ENCODE assay signal across 9 cellular contexts in the genomic region with DNA sequence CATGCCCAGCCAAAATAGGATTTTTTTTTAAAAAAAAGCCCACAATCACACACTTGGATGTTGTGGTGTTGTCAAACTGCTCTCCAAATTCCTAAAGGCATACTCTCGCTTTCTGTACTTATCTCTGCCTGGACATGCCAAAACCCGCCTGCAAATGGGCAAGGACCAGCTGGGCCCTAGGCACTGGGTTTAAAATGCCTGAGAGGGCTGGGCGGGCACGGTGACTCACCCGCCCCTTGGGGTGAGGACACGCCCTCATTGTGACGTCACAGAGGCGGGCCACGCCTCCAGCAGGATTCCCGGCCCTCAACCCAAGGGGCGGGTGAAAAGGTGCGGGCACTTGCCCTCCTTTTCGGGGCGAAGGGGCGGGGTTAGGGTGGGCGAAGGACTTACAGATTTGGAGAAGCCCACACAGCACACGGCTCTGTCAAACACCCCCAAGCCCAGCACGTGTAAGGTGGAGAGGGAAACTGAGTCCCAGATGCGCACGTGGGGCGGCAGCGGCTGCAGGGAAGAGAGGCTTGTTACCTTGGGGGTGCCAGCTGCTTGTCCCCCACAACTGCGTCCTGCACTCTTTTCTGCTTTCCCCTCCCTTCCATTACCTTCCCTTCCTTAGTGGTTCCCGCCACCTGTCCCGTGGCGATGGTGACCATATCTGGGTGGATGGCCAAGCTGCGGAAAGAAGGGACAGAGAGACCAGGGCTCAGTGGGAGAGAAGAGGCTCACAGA. TPM values are rescaled to one million over a fixed set of nuclear protein-coding genes. Genes with fewer than 3 reads are reported as not detected.
A peak's percentile ranks its signal among the peaks of the same experiment; 100 is the strongest.
DNase-seq lines count a peak whose midpoint lies in the region; ATAC-seq and TF ChIP-seq lines count a peak whose summit lies in the region.
"Had no signal": no experiment of that assay in that cellular context is flagged by ENCODE, and none has a peak within 500 bp of the region (broad histone marks: within the 10 kb centered on the region; RNA-seq: fewer than 3 reads in every experiment).

No MANE protein-coding gene starts in this region.

- TF ChIP-seq CTCF in lower lobe of right lung (IDR thresholded peaks at IDR 0.05) (no peak), thyroid gland (IDR thresholded peaks at IDR 0.05) (no peak)

- WGBS in thyroid gland, 2 donors, result 49 to 62% methylated on average over 19 to 27 of the region's 27 CpGs

- ATAC-seq in lower lobe of right lung, result peak; percentile 95 to 97
- ATAC-seq in GM21515 (IDR thresholded peaks at IDR 0.05; ENCODE audit: unreplicated experiment), result no peak

- peak; percentile 85 for DNase-seq in DMS53 (lab: John Stamatoyannopoulos, UW)
- DNase-seq in NAMALWA (ENCODE audit: low spot score), result peak; percentile 79
- DNase-seq in activated CD4-positive, alpha-beta T cell treated with anti-CD3 and anti-CD28 coated beads for 1 hour, result peak; percentile 16
- DNase-seq in ecto neural progenitor cell (ENCODE audit: low spot score), result peak; percentile 94
- DNase-seq in lower lobe of right lung, result peak; percentile 79
- DNase-seq in thyroid gland, result peak; percentile 63 to 72
- DNase-seq in NOMO-1 treated with DMSO at 0.1 percent for 48 hours (lab: John Stamatoyannopoulos, UW; ENCODE audit: unreplicated experiment), result no peak

- H3K9me3 ChIP-seq in lower lobe of right lung (no peaks in the 10 kb centered on the region), thyroid gland (no peaks in the 10 kb centered on the region)

- no peak for TF ChIP-seq POLR2A in thyroid gland (IDR thresholded peaks at IDR 0.05)

- H3K27ac ChIP-seq in lower lobe of right lung, result no peak overlapping the region
- H3K27ac ChIP-seq in thyroid gland, result no peak overlapping the region

- H3K4me3 ChIP-seq in lower lobe of right lung (no peak overlapping the region), thyroid gland (replicated peaks in 1 of 3) (no peak overlapping the region)

- H3K36me3 ChIP-seq in lower lobe of right lung, result peaks cover 29% of the 10 kb centered on the region
- H3K36me3 ChIP-seq in thyroid gland, result peaks cover 0 to 5% of the 10 kb centered on the region in 2 donors

- intact Hi-C loops in lower lobe of right lung (cut with DNase I), result no loop called here
- intact Hi-C loops in thyroid gland (cut with DNase I), result no loop called here

- H3K4me1 ChIP-seq in lower lobe of right lung (peaks cover under 1% of the 10 kb centered on the region), thyroid gland (peaks cover 0 to 3% of the 10 kb centered on the region in 2 donors)

- H3K27me3 ChIP-seq in lower lobe of right lung (ENCODE audit: low read depth), result no peaks in the 10 kb centered on the region
- H3K27me3 ChIP-seq in thyroid gland, result no peaks in the 10 kb centered on the region

RNA-seq across cellular contexts. Expression of gene EML2, which starts 6.6 kb away (rescaled TPM):
- total RNA-seq in lower lobe of right lung (51.4 TPM), thyroid gland (100 to 1,000 TPM in 1 of 4 donors, 10 to 100 TPM in 3; 33.1 to 148 (median 36.8) TPM)

RNA-seq across cellular contexts. Expression of gene GPR4, which starts 30.6 kb away (rescaled TPM):
- total RNA-seq in lower lobe of right lung (10.5 TPM), thyroid gland (1 to 10 TPM; 3.6 to 9.4 (median 5.6) TPM)
- total RNA-seq: mononuclear cell had no signal

RNA-seq across cellular contexts. Expression of gene GIPR, which starts 35.4 kb away (rescaled TPM):
- total RNA-seq in lower lobe of right lung (7.5 TPM), thyroid gland (1 to 10 TPM in 3 of 4 donors, under 1 TPM in 1; 0.45 to 1.5 (median 1.2) TPM)

RNA-seq across cellular contexts. Expression of gene OPA3, which starts 48.0 kb away (rescaled TPM):
- total RNA-seq in lower lobe of right lung (11.3 TPM), thyroid gland (10 to 100 TPM in 3 of 4 donors, 1 to 10 TPM in 1; 5.4 to 30.8 (median 17.0) TPM)

RNA-seq across cellular contexts. Expression of gene SNRPD2, which starts 59.1 kb away (rescaled TPM):
- 229 TPM for total RNA-seq in lower lobe of right lung
- 100 to 1,000 TPM; 133 to 279 (median 192) TPM for total RNA-seq in thyroid gland
